Comparison of ENCODE assay signal across 17 cellular contexts in the genomic region with DNA sequence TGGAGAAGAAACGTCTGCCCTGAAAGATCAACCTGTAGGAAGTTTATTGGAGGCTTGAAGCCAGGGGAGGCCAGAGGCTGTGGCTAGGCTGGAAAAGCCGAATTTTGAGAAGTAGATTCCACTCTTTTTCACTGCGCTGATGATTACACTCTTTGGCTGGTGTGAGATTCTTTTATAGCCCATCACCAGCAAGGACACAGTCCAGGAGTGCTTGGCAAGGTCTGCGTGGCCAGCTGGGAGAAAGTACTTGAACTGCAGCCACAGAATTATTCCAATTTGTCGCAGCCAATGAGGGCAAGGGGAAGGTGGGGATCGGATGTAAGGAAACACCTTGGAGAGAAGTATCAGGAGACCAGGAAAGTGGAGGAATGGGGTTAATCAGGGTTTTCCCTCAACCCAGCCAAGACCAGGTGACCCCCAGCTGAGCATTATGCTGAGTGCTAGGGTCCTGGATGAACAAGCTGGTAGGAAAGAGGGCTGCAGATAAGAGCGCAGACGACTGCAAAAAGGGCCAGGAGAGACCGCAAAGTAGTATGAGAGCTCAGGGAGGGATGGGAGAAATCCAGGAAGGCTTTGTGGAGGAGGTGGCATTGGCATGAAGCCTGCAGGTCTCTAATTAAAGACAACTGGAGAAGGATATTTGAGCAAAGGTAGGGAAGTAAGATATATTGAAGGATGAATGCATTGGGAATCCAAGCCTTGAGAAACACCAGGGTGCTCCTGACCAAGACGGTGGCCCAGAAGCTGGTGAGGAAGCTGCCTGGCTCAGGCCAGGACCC. TPM values are rescaled to one million over a fixed set of nuclear protein-coding genes. Genes with fewer than 3 reads are reported as not detected.
DNase-seq lines count a peak whose midpoint lies in the region; ATAC-seq and TF ChIP-seq lines count a peak whose summit lies in the region.
"Had no signal": no experiment of that assay in that cellular context is flagged by ENCODE, and none has a peak within 500 bp of the region (broad histone marks: within the 10 kb centered on the region; RNA-seq: fewer than 3 reads in every experiment).

No MANE protein-coding gene starts in this region.

- no peak overlapping the region for H3K4me3 Mint-ChIP-seq in T-helper 2 cell treated with Interferon-gamma antibody and Interleukin-4, amounts not matched to agents 5 μg/mL and 100 μg/mL, for 36 hours
- peak overlapping the region; percentile 15 for H3K4me3 Mint-ChIP-seq in T-helper 17 cell

- ATAC-seq in T-helper 17 cell (no peak), left ventricle myocardium superior (peak; percentile 69)
- ATAC-seq: left lobe of liver had no signal

- H3K36me3 Mint-ChIP-seq in T-helper 2 cell treated with Interferon-gamma antibody and Interleukin-4, amounts not matched to agents 5 μg/mL and 100 μg/mL, for 36 hours (ENCODE audit: low read depth) = peaks cover 68% of the 10 kb centered on the region
- peaks cover 14% of the 10 kb centered on the region for H3K36me3 Mint-ChIP-seq in T-helper 17 cell (ENCODE audit: low read depth)

- intact Hi-C loops in left ventricle myocardium superior (cut with micrococcal nuclease) (no loop called here), spleen (cut with DNase I; ENCODE audit: low total_unique reads) (no loop called here), thyroid gland (cut with DNase I) (no loop called here)

- H3K4me3 ChIP-seq in spleen = no peak overlapping the region
- no peak overlapping the region for H3K4me3 ChIP-seq in thyroid gland (replicated peaks in 1 of 3)
- H3K4me3 ChIP-seq: SJCRH30, tibial nerve had no signal

- H3K27me3 Mint-ChIP-seq in T-helper 2 cell treated with Interferon-gamma antibody and Interleukin-4, amounts not matched to agents 5 μg/mL and 100 μg/mL, for 36 hours (ENCODE audit: low read depth) = no peaks in the 10 kb centered on the region
- H3K27me3 Mint-ChIP-seq in T-helper 17 cell = no peaks in the 10 kb centered on the region

- H3K36me3 ChIP-seq in spleen (peaks cover 0 to 98% (median 52%) of the 10 kb centered on the region in 6 donors), thyroid gland (no peaks in the 10 kb centered on the region)

- H3K27ac Mint-ChIP-seq in T-helper 2 cell treated with Interferon-gamma antibody and Interleukin-4, amounts not matched to agents 5 μg/mL and 100 μg/mL, for 36 hours = peak overlapping the region; percentile 13
- H3K27ac Mint-ChIP-seq in T-helper 17 cell = peak overlapping the region; percentile 92

- H3K4me1 ChIP-seq in spleen (peaks cover 0 to 52% (median 19%) of the 10 kb centered on the region in 6 donors), thyroid gland (peaks cover 19 to 20% of the 10 kb centered on the region in 2 donors)

- H3K9me3 Mint-ChIP-seq in T-helper 2 cell treated with Interferon-gamma antibody and Interleukin-4, amounts not matched to agents 5 μg/mL and 100 μg/mL, for 36 hours = no peaks in the 10 kb centered on the region

- H3K27ac ChIP-seq in spleen = peak overlapping the region in 5 of 8 donors; percentile 11 to 56 (median 40)
- H3K27ac ChIP-seq in thyroid gland = no peak overlapping the region
- H3K27ac ChIP-seq: KMS-11, neutrophil, SJCRH30 had no signal

- TF ChIP-seq POLR2A in spleen (IDR thresholded peaks at IDR 0.05) (no peak), thyroid gland (IDR thresholded peaks at IDR 0.05) (no peak)

- H3K4me1 Mint-ChIP-seq in T-helper 2 cell treated with Interferon-gamma antibody and Interleukin-4, amounts not matched to agents 5 μg/mL and 100 μg/mL, for 36 hours (ENCODE audit: low read depth) = no peaks in the 10 kb centered on the region
- peaks cover 24% of the 10 kb centered on the region for H3K4me1 Mint-ChIP-seq in T-helper 17 cell

- WGBS in spleen, 5 donors = 86 to 96% (median 91%) methylated on average over 10 of the region's 10 CpGs
- WGBS in thyroid gland, 2 donors = 72 to 85% methylated on average over 10 of the region's 10 CpGs

- TF ChIP-seq CTCF in spleen (IDR thresholded peaks at IDR 0.05 in 8 of 11, conservative IDR thresholded peaks at IDR 0.05 in 3 of 11) = no peak
- no peak for TF ChIP-seq CTCF in thyroid gland (IDR thresholded peaks at IDR 0.05)

- H3K27me3 ChIP-seq in spleen (replicated peaks in 1 of 7) = no peaks in the 10 kb centered on the region
- H3K27me3 ChIP-seq in thyroid gland = no peaks in the 10 kb centered on the region
- H3K27me3 ChIP-seq: neutrophil, SJCRH30, tibial nerve had no signal

- no peak for DNase-seq in T-helper 2 cell treated with Interferon-gamma antibody and Interleukin-4, amounts not matched to agents 5 μg/mL and 100 μg/mL, for 36 hours (ENCODE audit: low spot score)
- DNase-seq in T-helper 2 cell (no peak), T-helper 17 cell (no peak), left ventricle myocardium superior (peak; percentile 74), spleen (no peak), NCI-H510A treated with DMSO at 0.1 percent for 48 hours (lab: John Stamatoyannopoulos, UW) (no peak), thyroid gland (no peak), COLO668 (lab: John Stamatoyannopoulos, UW; ENCODE audit: unreplicated experiment) (no peak)
- DNase-seq: activated CD4-positive, CD25-positive, alpha-beta regulatory T cell; head of caudate nucleus; NCI-H2081 treated with DMSO at 0.1 percent for 48 hours; NK-92 treated with Interleukin-12 subunit alpha and Interleukin-12 subunit beta, amount 100 ng/mL, for 24 hours had no signal

- H3K9me3 ChIP-seq in T-helper 17 cell (ENCODE audit: control insufficient read depth, low read length, poor library complexity, severe bottlenecking) = no peaks in the 10 kb centered on the region
- no peaks in the 10 kb centered on the region for H3K9me3 ChIP-seq in spleen
- no peaks in the 10 kb centered on the region for H3K9me3 ChIP-seq in thyroid gland
- H3K9me3 ChIP-seq: neutrophil, SJCRH30, tibial nerve had no signal

RNA-seq across cellular contexts. Expression of gene SYNE3, which starts 44.7 kb away (rescaled TPM):
- total RNA-seq in T-helper 17 cell (10 to 100 TPM; 59.6 to 64.8 TPM), left ventricle myocardium superior (12.2 TPM), spleen (10 to 100 TPM; 26.8 to 34.5 (median 28.9) TPM), thyroid gland (10 to 100 TPM in 3 of 4 donors, 1 to 10 TPM in 1; 9.7 to 21.9 (median 17.6) TPM)
- 1 to 10 TPM; 1.4 to 5.2 (median 1.8) TPM for polyA plus RNA-seq in spleen

Comparison
In these comparisons a context has a peak if more than half of its experiments do, and no peak if none do; other contexts are left out.
1. H3K27ac ChIP-seq: peak in spleen (5 of 8); none in thyroid gland (0 of 3).